23 cellular contexts compared by ENCODE assay signal in the genomic region with DNA sequence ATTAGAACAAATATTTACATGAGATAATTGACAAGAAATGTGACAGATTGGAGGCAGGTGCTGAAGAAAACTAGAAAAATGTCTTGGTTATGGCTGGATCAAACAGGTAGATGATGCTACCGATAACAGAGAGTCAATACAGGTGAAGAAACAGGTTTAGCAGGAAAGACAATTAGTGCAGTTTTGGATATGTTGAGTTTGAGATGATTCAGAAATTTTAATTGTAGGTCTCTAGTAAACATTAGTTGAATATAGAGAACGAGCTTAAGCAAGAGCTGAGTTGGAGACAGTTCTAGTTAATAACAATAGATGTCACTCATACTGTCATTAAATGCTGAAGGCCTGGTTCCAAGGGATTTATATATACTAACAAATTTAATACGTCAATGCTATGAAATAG.
DNase-seq lines count a peak whose midpoint lies in the region; ATAC-seq and TF ChIP-seq lines count a peak whose summit lies in the region.
"Had no signal": no experiment of that assay in that cellular context is flagged by ENCODE, and none has a peak within 500 bp of the region (broad histone marks: within the 10 kb centered on the region; RNA-seq: fewer than 3 reads in every experiment).

No MANE protein-coding gene starts in this region.

- no peak overlapping the region for H3K4me3 ChIP-seq in right cardiac atrium (ENCODE audit: low read length)
- H3K4me3 ChIP-seq: GM12878, GM23338 had no signal

- no peaks in the 10 kb centered on the region for H3K9me3 ChIP-seq in right cardiac atrium (ENCODE audit: control insufficient read depth, low read length)
- H3K9me3 ChIP-seq: BE2C had no signal

- ATAC-seq in right cardiac atrium (no peak), GM19328 (IDR thresholded peaks at IDR 0.05; ENCODE audit: unreplicated experiment) (no peak)
- ATAC-seq: GM12878, GM23338 had no signal

- intact Hi-C loops in right cardiac atrium (cut with DNase I): no loop called here

- WGBS in right cardiac atrium: 78% methylated on average over 3 of the region's 3 CpGs

- no peaks in the 10 kb centered on the region for H3K27me3 ChIP-seq in right cardiac atrium (ENCODE audit: control insufficient read depth, insufficient read depth)
- H3K27me3 ChIP-seq: BE2C had no signal

- in situ Hi-C loops in KBM-7 (cut with MboI; ENCODE audit: low pct_unique_long_range_greater_than_20kb, low sequenced_read_pairs): no loop called here

- DNase-seq in COR-L47 (lab: John Stamatoyannopoulos, UW) (peak; percentile 36), HT-29 (ENCODE audit: low spot score) (peak; percentile 61), OCI-M1 (lab: John Stamatoyannopoulos, UW) (no peak), KBM-7 (no peak), right cardiac atrium (no peak)
- DNase-seq: ACHN; BE2C; H9; KG1; NCI-H1048; NCI-H1436 treated with DMSO at 0.1 percent for 48 hours; NCI-H187 treated with DMSO at 0.1 percent for 48 hours; NCI-H2107; NCI-H524; NCI-H82; NK-92 treated with Interleukin-12 subunit alpha and Interleukin-12 subunit beta, amount 100 ng/mL, for 24 hours; Right ventricle myocardium superior; RPMI8226; T-helper 1 cell had no signal

- H3K27ac ChIP-seq in VCaP (peak overlapping the region; percentile 80), right cardiac atrium (ENCODE audit: low read length) (no peak overlapping the region)

- no peaks in the 10 kb centered on the region for H3K4me1 ChIP-seq in right cardiac atrium (ENCODE audit: control insufficient read depth, insufficient read depth, low read length)
- H3K4me1 ChIP-seq: BE2C had no signal

- no peak for TF ChIP-seq CTCF in VCaP (conservative IDR thresholded peaks at IDR 0.05)

Comparison
In these comparisons a context has a peak if more than half of its experiments do, and no peak if none do; other contexts are left out.
1. DNase-seq: peak in COR-L47 (single experiment) and HT-29 (single experiment); none in OCI-M1 (single experiment), KBM-7 (single experiment) and right cardiac atrium (0 of 3).